27 cellular contexts compared by ENCODE assay signal in genomic region chr9:135471751-135472640, GRCh38. TPM values are rescaled to one million over a fixed set of nuclear protein-coding genes. Genes with fewer than 3 reads are reported as not detected.
A peak's percentile ranks its signal among the peaks of the same experiment; 100 is the strongest.
DNase-seq lines count a peak whose midpoint lies in the region; ATAC-seq and TF ChIP-seq lines count a peak whose summit lies in the region.
"Had no signal": no experiment of that assay in that cellular context is flagged by ENCODE, and none has a peak within 500 bp of the region (broad histone marks: within the 10 kb centered on the region; RNA-seq: fewer than 3 reads in every experiment).

No MANE protein-coding gene starts in this region.

- POLR2A ChIA-PET in GM10248 (lab: Yijun Ruan, JAX): no interaction called here

- no peaks in the 10 kb centered on the region for H3K36me3 Mint-ChIP-seq in glutamatergic neuron (ENCODE audit: unreplicated experiment)
- no peaks in the 10 kb centered on the region for H3K36me3 Mint-ChIP-seq in progenitor cell of endocrine pancreas (ENCODE audit: insufficient read depth)
- H3K36me3 Mint-ChIP-seq in T-helper 17 cell (ENCODE audit: low read depth): no peaks in the 10 kb centered on the region
- H3K36me3 Mint-ChIP-seq: natural killer cell had no signal

- peak; percentile 45 for DNase-seq in NCI-H2171 treated with DMSO at 0.1 percent for 48 hours (lab: John Stamatoyannopoulos, UW)
- DNase-seq in NCI-H2171 (lab: John Stamatoyannopoulos, UW): no peak
- DNase-seq in NCI-H2196 treated with DMSO at 0.1 percent for 48 hours (lab: John Stamatoyannopoulos, UW; ENCODE audit: unreplicated experiment): peak; percentile 49
- peak; percentile 50 for DNase-seq in glutamatergic neuron
- DNase-seq in progenitor cell of endocrine pancreas (ENCODE audit: low spot score, unreplicated experiment): peak; percentile 43
- no peak for DNase-seq in T-helper 17 cell
- DNase-seq in activated CD8-positive, alpha-beta memory T cell treated with anti-CD3 and anti-CD28 coated beads for 24 hours: no peak
- no peak for DNase-seq in GM10248 (ENCODE audit: extremely low spot score)
- DNase-seq: activated B cell treated with CpG ODN at 0.5 μM for 24 hours; activated CD4-positive, alpha-beta memory T cell treated with anti-CD3 and anti-CD28 coated beads, Interleukin-2, amount 10 ng/mL, durations not matched to agents 7 days and 5 days; activated naive CD4-positive, alpha-beta T cell treated with anti-CD3 and anti-CD28 coated beads, Interleukin-2, amount 50 U/mL, for 16 hours; activated T-cell treated with anti-CD3 and anti-CD28 coated beads, Interleukin-2, amount 50 U/mL, for 24 hours; hippocampal formation; natural killer cell; NCI-H1694 treated with DMSO at 0.1 percent for 48 hours; NCI-H526 treated with DMSO at 0.1 percent for 48 hours; PC-3; stimulated activated CD8-positive, alpha-beta memory T cell treated with anti-CD3 and anti-CD28 coated beads, Interleukin-4, amount 100 ng/mL, for 48 hours had no signal

- H3K27ac Mint-ChIP-seq in glutamatergic neuron (ENCODE audit: unreplicated experiment) (peak overlapping the region; percentile 82), progenitor cell of endocrine pancreas (peak overlapping the region; percentile 95), T-helper 17 cell (no peak overlapping the region)
- H3K27ac Mint-ChIP-seq: activated B cell treated with CpG ODN at 0.5 μM for 24 hours; activated CD4-positive, alpha-beta memory T cell treated with anti-CD3 and anti-CD28 coated beads, Interleukin-2, amount 10 ng/mL, durations not matched to agents 7 days and 5 days; activated T-cell treated with anti-CD3 and anti-CD28 coated beads, Interleukin-2, amount 50 U/mL, for 24 hours; natural killer cell; T-helper 2 cell treated with Interferon-gamma antibody and Interleukin-4, amounts not matched to agents 5 μg/mL and 100 μg/mL, for 36 hours had no signal

- TF ChIP-seq CTCF in glutamatergic neuron (IDR thresholded peaks at IDR 0.05; ENCODE audit: partially characterized antibody, unreplicated experiment) (no peak), progenitor cell of endocrine pancreas (IDR thresholded peaks at IDR 0.05; ENCODE audit: unreplicated experiment) (no peak), GM10248 (IDR thresholded peaks at IDR 0.05; ENCODE audit: control extremely low read depth, extremely low read depth, low read depth, missing control alignments) (no peak)

- CTCF ChIA-PET in GM10248 (lab: Yijun Ruan, JAX): no interaction called here

- H3K9me3 Mint-ChIP-seq in glutamatergic neuron (ENCODE audit: unreplicated experiment) (peaks cover 7% of the 10 kb centered on the region), progenitor cell of endocrine pancreas (ENCODE audit: low read depth) (no peaks in the 10 kb centered on the region)
- H3K9me3 Mint-ChIP-seq: activated B cell treated with CpG ODN at 0.5 μM for 24 hours; activated CD4-positive, alpha-beta memory T cell treated with anti-CD3 and anti-CD28 coated beads, Interleukin-2, amount 10 ng/mL, durations not matched to agents 7 days and 5 days; activated T-cell treated with anti-CD3 and anti-CD28 coated beads, Interleukin-2, amount 50 U/mL, for 24 hours; natural killer cell; T-helper 2 cell treated with Interferon-gamma antibody and Interleukin-4, amounts not matched to agents 5 μg/mL and 100 μg/mL, for 36 hours had no signal

- ATAC-seq in T-helper 17 cell: no peak
- ATAC-seq: natural killer cell, PC-3 had no signal

- H3K4me1 Mint-ChIP-seq in glutamatergic neuron (ENCODE audit: low read depth, unreplicated experiment) (peaks cover 50% of the 10 kb centered on the region), progenitor cell of endocrine pancreas (ENCODE audit: low read depth) (peaks cover 48% of the 10 kb centered on the region), T-helper 17 cell (peaks cover 25% of the 10 kb centered on the region)
- H3K4me1 Mint-ChIP-seq: activated B cell treated with CpG ODN at 0.5 μM for 24 hours, natural killer cell had no signal

- H3K27me3 Mint-ChIP-seq in glutamatergic neuron (ENCODE audit: unreplicated experiment) (peaks cover 14% of the 10 kb centered on the region), progenitor cell of endocrine pancreas (no peaks in the 10 kb centered on the region), T-helper 17 cell (peaks cover 3% of the 10 kb centered on the region)

- H3K4me3 Mint-ChIP-seq in glutamatergic neuron (ENCODE audit: unreplicated experiment) (peak overlapping the region; percentile 50), progenitor cell of endocrine pancreas (ENCODE audit: low read depth) (peak overlapping the region; percentile 51), T-helper 17 cell (no peak overlapping the region)
- H3K4me3 Mint-ChIP-seq: activated B cell treated with CpG ODN at 0.5 μM for 24 hours; activated CD4-positive, alpha-beta memory T cell treated with anti-CD3 and anti-CD28 coated beads, Interleukin-2, amount 10 ng/mL, durations not matched to agents 7 days and 5 days; activated T-cell treated with anti-CD3 and anti-CD28 coated beads, Interleukin-2, amount 50 U/mL, for 24 hours; natural killer cell; T-helper 2 cell treated with Interferon-gamma antibody and Interleukin-4, amounts not matched to agents 5 μg/mL and 100 μg/mL, for 36 hours had no signal

- no peaks in the 10 kb centered on the region for H3K9me3 ChIP-seq in T-helper 17 cell (ENCODE audit: control insufficient read depth, low read length, poor library complexity, severe bottlenecking)
- H3K9me3 ChIP-seq: BLaER1, SJSA1, vagina had no signal

RNA-seq across cellular contexts. Expression of gene PPP1R26, which starts 7.6 kb away (rescaled TPM):
- total RNA-seq in glutamatergic neuron (ENCODE audit: unreplicated experiment) (22.2 TPM), progenitor cell of endocrine pancreas (48.3 and 50.2 TPM in 2 replicates), T-helper 17 cell (1 to 10 TPM; 2.1 to 2.6 TPM)

RNA-seq across cellular contexts. Expression of gene MRPS2, which starts 28.5 kb away (rescaled TPM):
- total RNA-seq in glutamatergic neuron (ENCODE audit: unreplicated experiment): 30.7 TPM
- total RNA-seq in progenitor cell of endocrine pancreas: 36.5 and 40.0 TPM in 2 replicates
- 10 to 100 TPM; 22.3 to 25.0 TPM for total RNA-seq in T-helper 17 cell

RNA-seq across cellular contexts. Expression of gene LCN1, which starts 49.2 kb away (rescaled TPM):
- total RNA-seq in glutamatergic neuron (ENCODE audit: unreplicated experiment) (not detected), progenitor cell of endocrine pancreas (not detected in 2 replicates), T-helper 17 cell (not detected)
- total RNA-seq: activated B cell treated with CpG ODN at 0.5 μM for 24 hours; activated CD4-positive, alpha-beta memory T cell treated with anti-CD3 and anti-CD28 coated beads, Interleukin-2, amount 10 ng/mL, durations not matched to agents 7 days and 5 days; endothelial cell of umbilical vein; G401; kidney epithelial cell; M059J; natural killer cell; PC-3; SJSA1; subcutaneous adipose tissue; vagina had no signal

Comparison
In these comparisons a context has a peak if more than half of its experiments do, and no peak if none do; other contexts are left out.
1. DNase-seq: peak in NCI-H2171 treated with DMSO at 0.1 percent for 48 hours (single experiment), NCI-H2196 treated with DMSO at 0.1 percent for 48 hours (single experiment), glutamatergic neuron (single experiment) and progenitor cell of endocrine pancreas (single experiment); none in NCI-H2171 (single experiment), T-helper 17 cell (0 of 3), activated CD8-positive, alpha-beta memory T cell treated with anti-CD3 and anti-CD28 coated beads for 24 hours (single experiment) and GM10248 (single experiment).